ENCODE assay signal across 12 cellular contexts in genomic region chr7:13181221-13181620, GRCh38.
DNase-seq lines count a peak whose midpoint lies in the region; TF ChIP-seq lines count a peak whose summit lies in the region.
"Had no signal": no experiment of that assay in that cellular context is flagged by ENCODE, and none has a peak within 500 bp of the region (broad histone marks: within the 10 kb centered on the region; RNA-seq: fewer than 3 reads in every experiment).

No MANE protein-coding gene starts in this region.

- H3K9me3 Mint-ChIP-seq in activated naive CD8-positive, alpha-beta T cell treated with anti-CD3 and anti-CD28 coated beads for 36 hours, result no peaks in the 10 kb centered on the region
- H3K9me3 Mint-ChIP-seq: activated naive CD8-positive, alpha-beta T cell treated with anti-CD3 and anti-CD28 coated beads, Interleukin-2, amount 10 ng/mL, durations not matched to agents 7 days and 5 days had no signal

- CTCF ChIA-PET in HEK293T (lab: Yijun Ruan, JAX), result no interaction called here

- no peak overlapping the region for H3K4me3 Mint-ChIP-seq in activated naive CD8-positive, alpha-beta T cell treated with anti-CD3 and anti-CD28 coated beads for 36 hours
- H3K4me3 Mint-ChIP-seq: activated naive CD8-positive, alpha-beta T cell treated with anti-CD3 and anti-CD28 coated beads, Interleukin-2, amount 10 ng/mL, durations not matched to agents 7 days and 5 days had no signal

- H3K36me3 Mint-ChIP-seq in activated naive CD8-positive, alpha-beta T cell treated with anti-CD3 and anti-CD28 coated beads for 36 hours, result no peaks in the 10 kb centered on the region
- H3K36me3 Mint-ChIP-seq: activated naive CD8-positive, alpha-beta T cell treated with anti-CD3 and anti-CD28 coated beads, Interleukin-2, amount 10 ng/mL, durations not matched to agents 7 days and 5 days had no signal

- DNase-seq in D341Med (ENCODE audit: low spot score) (peak; percentile 45), NCI-H1105 (lab: John Stamatoyannopoulos, UW) (peak; percentile 92), NCI-H82 (lab: John Stamatoyannopoulos, UW) (peak; percentile 91), kidney tubule cell (ENCODE audit: low spot score) (peak; percentile 18), AML-193 (lab: John Stamatoyannopoulos, UW) (no peak), HEK293T (ENCODE audit: extremely low spot score) (no peak)
- DNase-seq in activated CD4-positive, alpha-beta T cell treated with anti-CD3 and anti-CD28 coated beads for 1 hour, result no peak
- DNase-seq in activated naive CD8-positive, alpha-beta T cell treated with anti-CD3 and anti-CD28 coated beads for 36 hours, result no peak
- DNase-seq: activated naive CD8-positive, alpha-beta T cell treated with anti-CD3 and anti-CD28 coated beads, Interleukin-2, amount 10 ng/mL, durations not matched to agents 7 days and 5 days; BE2C; gastrocnemius medialis; NCI-H1048 had no signal

- no peaks in the 10 kb centered on the region for H3K27me3 Mint-ChIP-seq in activated naive CD8-positive, alpha-beta T cell treated with anti-CD3 and anti-CD28 coated beads for 36 hours
- H3K27me3 Mint-ChIP-seq: activated naive CD8-positive, alpha-beta T cell treated with anti-CD3 and anti-CD28 coated beads, Interleukin-2, amount 10 ng/mL, durations not matched to agents 7 days and 5 days had no signal

- H3K4me1 Mint-ChIP-seq in activated naive CD8-positive, alpha-beta T cell treated with anti-CD3 and anti-CD28 coated beads for 36 hours, result no peaks in the 10 kb centered on the region
- H3K4me1 Mint-ChIP-seq: activated naive CD8-positive, alpha-beta T cell treated with anti-CD3 and anti-CD28 coated beads, Interleukin-2, amount 10 ng/mL, durations not matched to agents 7 days and 5 days had no signal

- POLR2A ChIA-PET in HEK293T (lab: Yijun Ruan, JAX), result no interaction called here

- H3K27ac Mint-ChIP-seq in activated naive CD8-positive, alpha-beta T cell treated with anti-CD3 and anti-CD28 coated beads for 36 hours, result no peak overlapping the region
- H3K27ac Mint-ChIP-seq: activated naive CD8-positive, alpha-beta T cell treated with anti-CD3 and anti-CD28 coated beads, Interleukin-2, amount 10 ng/mL, durations not matched to agents 7 days and 5 days had no signal

TF ChIP-seq in HEK293T, 16 proteins besides CTCF, POLR2A, EP300 and RAD21:
- no peak for TF ChIP-seq FOXK2 (IDR thresholded peaks at IDR 0.05)
- no peak for TF ChIP-seq PKNOX1 (IDR thresholded peaks at IDR 0.05)
- no peak for TF ChIP-seq ZNF384 (IDR thresholded peaks at IDR 0.05)
- TF ChIP-seq CTBP1 (IDR thresholded peaks at IDR 0.05; ENCODE audit: borderline replicate concordance), result no peak
- TF ChIP-seq SP1 (IDR thresholded peaks at IDR 0.05), result no peak
- no peak for TF ChIP-seq HDGF (IDR thresholded peaks at IDR 0.05; ENCODE audit: borderline replicate concordance)
- TF ChIP-seq FOXA1 (IDR thresholded peaks at IDR 0.05), result no peak

Comparison
In these comparisons a context has a peak if more than half of its experiments do, and no peak if none do; other contexts are left out.
1. DNase-seq: peak in D341Med (single experiment), NCI-H1105 (single experiment), NCI-H82 (single experiment) and kidney tubule cell (single experiment); none in activated CD4-positive, alpha-beta T cell treated with anti-CD3 and anti-CD28 coated beads for 1 hour (single experiment), AML-193 (0 of 2), HEK293T (single experiment) and activated naive CD8-positive, alpha-beta T cell treated with anti-CD3 and anti-CD28 coated beads for 36 hours (single experiment).